25 cellular contexts compared by ENCODE assay signal in the genomic region with DNA sequence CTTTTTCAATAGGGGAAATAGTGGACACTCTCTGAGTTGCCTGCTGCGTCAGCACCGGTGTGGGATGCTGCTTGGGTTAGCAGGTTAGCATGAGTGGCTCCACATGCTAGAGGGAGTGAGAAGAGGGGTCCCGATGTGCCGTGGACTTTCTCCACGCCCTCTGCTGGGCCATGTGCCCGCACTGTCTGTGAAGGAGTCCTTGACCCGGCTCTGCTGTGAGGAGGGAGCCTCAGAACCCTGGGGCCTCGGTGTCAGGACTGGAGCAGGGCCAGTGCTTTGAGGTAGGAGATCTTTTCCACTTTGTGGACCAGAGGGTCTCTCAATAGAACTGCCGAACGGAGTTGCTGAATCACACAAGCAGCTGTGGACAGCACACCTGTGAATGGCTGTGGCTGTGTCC.
"Had no signal": no experiment of that assay in that cellular context is flagged by ENCODE, and none has a peak within 500 bp of the region (broad histone marks: within the 10 kb centered on the region; RNA-seq: fewer than 3 reads in every experiment).

No MANE protein-coding gene starts in this region.

- DNase-seq: activated CD4-positive, alpha-beta memory T cell treated with anti-CD3 and anti-CD28 coated beads, Interleukin-2, amount 10 ng/mL, durations not matched to agents 7 days and 5 days; activated CD4-positive, alpha-beta T cell treated with anti-CD3 and anti-CD28 coated beads for 36 hours; activated CD4-positive, alpha-beta T cell treated with anti-CD3 and anti-CD28 coated beads, Interleukin-2, amount 10 ng/mL, durations not matched to agents 24 days and 14 days; activated CD4-positive, CD25-positive, alpha-beta regulatory T cell; activated CD4-positive, CD25-positive, alpha-beta regulatory T cell treated with anti-CD3 and anti-CD28 coated beads, Interleukin-2, amount 50 U/mL, for 72 hours; activated CD8-positive, alpha-beta memory T cell treated with anti-CD3 and anti-CD28 coated beads, Interleukin-2, amount 50 U/mL, for 48 hours; activated gamma-delta T cell; activated naive CD4-positive, alpha-beta T cell; activated naive CD4-positive, alpha-beta T cell treated with anti-CD3 and anti-CD28 coated beads, Interleukin-2, amount 10 ng/mL, durations not matched to agents 7 days and 5 days; activated naive CD8-positive, alpha-beta T cell treated with anti-CD3 and anti-CD28 coated beads, Interleukin-2, amount 10 ng/mL, durations not matched to agents 7 days and 5 days; activated T-cell treated with anti-CD3 and anti-CD28 coated beads for 4 hours; activated T-cell treated with anti-CD3 and anti-CD28 coated beads, Interleukin-2, amount 50 U/mL, for 24 hours; activated T-cell treated with anti-CD3 and anti-CD28 coated beads, Interleukin-2, amount 50 U/mL, for 72 hours; amniotic stem cell; anterior cingulate cortex; brain microvascular endothelial cell; colonic mucosa; effector CD8-positive, alpha-beta T cell; esophagus squamous epithelium; foreskin melanocyte; heart right ventricle; T-helper 2 cell had no signal

- H3K27ac ChIP-seq: brain microvascular endothelial cell, colonic mucosa, epithelial cell of prostate, esophagus squamous epithelium, gastroesophageal sphincter, heart right ventricle had no signal

- H3K9me3 ChIP-seq: colonic mucosa, esophagus squamous epithelium, gastroesophageal sphincter, heart right ventricle had no signal

- H3K4me1 ChIP-seq: colonic mucosa, esophagus squamous epithelium had no signal

- H3K27me3 ChIP-seq: brain microvascular endothelial cell, colonic mucosa, esophagus squamous epithelium, gastroesophageal sphincter had no signal

- H3K4me3 ChIP-seq: colonic mucosa, esophagus squamous epithelium, gastroesophageal sphincter, heart right ventricle had no signal

- ATAC-seq: activated CD4-positive, alpha-beta T cell treated with anti-CD3 and anti-CD28 coated beads for 36 hours; activated naive CD4-positive, alpha-beta T cell treated with anti-CD3 and anti-CD28 coated beads, Interleukin-2, amount 50 U/mL, for 72 hours; activated T-cell treated with anti-CD3 and anti-CD28 coated beads, Interleukin-2, amount 50 U/mL, for 72 hours; gastroesophageal sphincter; heart right ventricle had no signal
